In genomic region chr3:9749663-9750555, GRCh38 we compare ENCODE assay signal across 1 cellular context.
TF ChIP-seq lines count a peak whose summit lies in the region.

Gene OGG1 (plus strand): TSS chr3:9749952. CDS start chr3:9750287, 335 bp downstream.

TF ChIP-seq in HepG2, 621 proteins besides CTCF, POLR2A, EP300 and RAD21 (continued from another document and continues in another):
- TF ChIP-seq ZNF503 (CRISPR knock-in tag; IDR thresholded peaks at IDR 0.05): no peak
- TF ChIP-seq ZNF34 (CRISPR knock-in tag; IDR thresholded peaks at IDR 0.05; ENCODE audit: borderline replicate concordance): no peak
- TF ChIP-seq ZNF441 (CRISPR knock-in tag; IDR thresholded peaks at IDR 0.05; ENCODE audit: borderline replicate concordance): peak; percentile 90
- no peak for TF ChIP-seq MIXL1 (CRISPR knock-in tag; IDR thresholded peaks at IDR 0.05)
- 0 out of 2 replicates have a peak, but pooled peaks have one; percentile 59 for TF ChIP-seq ZNF784 (CRISPR knock-in tag; IDR thresholded peaks at IDR 0.05; ENCODE audit: borderline replicate concordance)
- 0 out of 2 replicates have a peak, but pooled peaks have one; percentile 65 for TF ChIP-seq HOXD1 (CRISPR knock-in tag; IDR thresholded peaks at IDR 0.05)
- no peak for TF ChIP-seq ZBTB26 (CRISPR knock-in tag; IDR thresholded peaks at IDR 0.05; ENCODE audit: borderline replicate concordance)
- TF ChIP-seq ASH2L (IDR thresholded peaks at IDR 0.05; ENCODE audit: insufficient read length, low read depth, low read length): peak; percentile 79
- peak; percentile 46; the same call in 1 of the 2 replicates for TF ChIP-seq NCOA2 (CRISPR knock-in tag; IDR thresholded peaks at IDR 0.05)
- TF ChIP-seq ZNF607 (CRISPR knock-in tag; IDR thresholded peaks at IDR 0.05; ENCODE audit: borderline replicate concordance): 0 out of 2 replicates have a peak, but pooled peaks have one; percentile 22
- no peak for TF ChIP-seq SRSF4 (IDR thresholded peaks at IDR 0.05; ENCODE audit: low read depth, low read length, poor library complexity, severe bottlenecking)
- peak; percentile 80; the same call in 1 of the 2 replicates for TF ChIP-seq MTERF4 (CRISPR knock-in tag; IDR thresholded peaks at IDR 0.05)
- TF ChIP-seq ZNF773 (CRISPR knock-in tag; IDR thresholded peaks at IDR 0.05; ENCODE audit: borderline replicate concordance): no peak
- TF ChIP-seq RXRB (CRISPR knock-in tag; IDR thresholded peaks at IDR 0.05; ENCODE audit: borderline replicate concordance): no peak
- no peak for TF ChIP-seq ZMAT5 (CRISPR knock-in tag; IDR thresholded peaks at IDR 0.05; ENCODE audit: borderline replicate concordance, low read depth)
- peak; percentile 65; the same call in 1 of the 2 replicates for TF ChIP-seq ZNF792 (CRISPR knock-in tag; IDR thresholded peaks at IDR 0.05)
- TF ChIP-seq BATF2 (CRISPR knock-in tag; IDR thresholded peaks at IDR 0.05): no peak
- no peak for TF ChIP-seq ATF7 (IDR thresholded peaks at IDR 0.05)
- TF ChIP-seq ATF7 (CRISPR knock-in tag; IDR thresholded peaks at IDR 0.05): no peak
- peak; percentile 34; the same call in 1 of the 2 replicates for TF ChIP-seq IRX3 (CRISPR knock-in tag; IDR thresholded peaks at IDR 0.05; ENCODE audit: borderline replicate concordance, low read depth)
- TF ChIP-seq THYN1 (CRISPR knock-in tag; IDR thresholded peaks at IDR 0.05; ENCODE audit: borderline replicate concordance, low read depth): no peak
- 0 out of 2 replicates have a peak, but pooled peaks have one; percentile 47 for TF ChIP-seq CREBL2 (CRISPR knock-in tag; IDR thresholded peaks at IDR 0.05; ENCODE audit: borderline replicate concordance)
- no peak for TF ChIP-seq SRF (IDR thresholded peaks at IDR 0.05; ENCODE audit: low read depth, low read length)
- TF ChIP-seq ETS1 (CRISPR knock-in tag; IDR thresholded peaks at IDR 0.05): no peak
- TF ChIP-seq FOXJ3 (CRISPR knock-in tag; IDR thresholded peaks at IDR 0.05; ENCODE audit: borderline replicate concordance): no peak
- no peak for TF ChIP-seq ZNF292 (CRISPR knock-in tag; IDR thresholded peaks at IDR 0.05; ENCODE audit: borderline replicate concordance, low read depth)
- 0 out of 2 replicates have a peak, but pooled peaks have one; percentile 24 for TF ChIP-seq ZBTB38 (CRISPR knock-in tag; IDR thresholded peaks at IDR 0.05)
- TF ChIP-seq KAT2B (IDR thresholded peaks at IDR 0.05; ENCODE audit: borderline replicate concordance, low read depth, low read length): no peak
- no peak for TF ChIP-seq ELF4 (CRISPR knock-in tag; IDR thresholded peaks at IDR 0.05; ENCODE audit: borderline replicate concordance)
- TF ChIP-seq CSRNP2 (CRISPR knock-in tag; conservative IDR thresholded peaks at IDR 0.05; ENCODE audit: low read depth): no peak
- no peak for TF ChIP-seq HMGA1 (CRISPR knock-in tag; conservative IDR thresholded peaks at IDR 0.05)
- TF ChIP-seq ZNF407 (CRISPR knock-in tag; IDR thresholded peaks at IDR 0.05; ENCODE audit: not compliant biosample characterization): no peak
- TF ChIP-seq FOXO1 (CRISPR knock-in tag; IDR thresholded peaks at IDR 0.05): no peak
- TF ChIP-seq ZNF777 (CRISPR knock-in tag; IDR thresholded peaks at IDR 0.05): no peak
- TF ChIP-seq EED (CRISPR knock-in tag; IDR thresholded peaks at IDR 0.05): no peak
- no peak for TF ChIP-seq ONECUT2 (CRISPR knock-in tag; IDR thresholded peaks at IDR 0.05)
- no peak for TF ChIP-seq ARNT (IDR thresholded peaks at IDR 0.05)
- TF ChIP-seq PRDM10 (CRISPR knock-in tag; IDR thresholded peaks at IDR 0.05; ENCODE audit: low read depth): peak; percentile 97
- no peak for TF ChIP-seq HNRNPH1 (optimal IDR thresholded peaks at IDR 0.05; ENCODE audit: low read depth, low read length)
